Comparison of ENCODE assay signal across 1 cellular context in the genomic region with DNA sequence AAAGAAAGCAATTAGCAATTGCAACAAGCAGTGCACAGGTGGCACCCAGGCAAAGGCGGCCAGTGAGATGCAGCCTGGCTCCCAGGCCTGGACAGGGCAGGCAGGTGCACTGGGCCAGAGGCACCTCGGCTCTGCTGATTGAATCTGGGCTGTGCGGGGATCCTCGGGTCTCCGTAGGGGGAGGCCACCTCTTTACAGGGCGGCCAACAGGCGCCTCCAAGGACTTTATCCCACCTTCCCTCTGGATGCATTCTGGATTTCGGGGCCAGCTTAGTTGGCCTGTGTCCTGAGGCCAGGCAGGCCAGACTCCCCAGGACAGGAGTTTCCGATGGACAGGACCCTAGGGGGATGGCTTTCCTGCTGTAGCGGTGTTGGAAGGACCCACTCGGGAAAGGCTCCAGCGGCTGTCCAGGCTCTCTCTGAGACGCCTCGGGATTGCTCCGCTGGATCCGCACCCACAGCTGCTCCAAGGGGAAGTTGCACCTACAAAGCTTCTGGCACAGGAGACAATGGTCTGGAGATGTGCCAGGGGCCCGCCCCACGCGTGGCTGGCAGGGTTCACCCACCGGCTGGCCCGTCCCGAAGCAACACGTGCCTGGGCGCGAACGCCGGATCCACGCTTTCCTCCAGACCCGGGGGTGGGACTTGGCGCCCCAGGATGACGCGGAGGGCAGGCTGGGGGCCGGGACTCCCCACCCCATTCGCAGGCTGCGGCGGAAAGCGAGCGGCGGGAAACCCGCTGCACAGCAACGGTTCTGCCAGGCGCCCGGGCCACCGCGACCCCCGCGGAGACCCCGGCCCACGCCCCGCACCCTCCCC.
TF ChIP-seq lines count a peak whose summit lies in the region.

No MANE protein-coding gene starts in this region.

TF ChIP-seq in HepG2, 621 proteins besides CTCF, POLR2A, EP300 and RAD21 (continued from another document and continues in another):
- TF ChIP-seq ARID4A (CRISPR knock-in tag; IDR thresholded peaks at IDR 0.05; ENCODE audit: borderline replicate concordance) (peak; percentile 85), EEA1 (CRISPR knock-in tag; IDR thresholded peaks at IDR 0.05; ENCODE audit: borderline replicate concordance) (no peak), ZNF281 (CRISPR knock-in tag; IDR thresholded peaks at IDR 0.05; ENCODE audit: borderline replicate concordance) (peak; percentile 25; the same call in 1 of the 2 replicates), ZNF781 (CRISPR knock-in tag; IDR thresholded peaks at IDR 0.05; ENCODE audit: borderline replicate concordance, not compliant biosample characterization) (no peak), PHF21A (CRISPR knock-in tag; IDR thresholded peaks at IDR 0.05) (no peak), MIXL1 (CRISPR knock-in tag; IDR thresholded peaks at IDR 0.05) (no peak), ZNF136 (CRISPR knock-in tag; IDR thresholded peaks at IDR 0.05; ENCODE audit: low read depth) (no peak), ZNF749 (CRISPR knock-in tag; IDR thresholded peaks at IDR 0.05; ENCODE audit: borderline replicate concordance) (no peak), TAF15 (IDR thresholded peaks at IDR 0.05; ENCODE audit: low read depth, low read length, poor library complexity, severe bottlenecking) (no peak), ZNF704 (CRISPR knock-in tag; IDR thresholded peaks at IDR 0.05; ENCODE audit: borderline replicate concordance) (no peak), ARNTL (CRISPR knock-in tag; IDR thresholded peaks at IDR 0.05) (0 out of 2 replicates have a peak, but pooled peaks have one; percentile 33), ZNF691 (CRISPR knock-in tag; IDR thresholded peaks at IDR 0.05; ENCODE audit: borderline replicate concordance, low read depth) (no peak), ZNF660 (CRISPR knock-in tag; IDR thresholded peaks at IDR 0.05; ENCODE audit: borderline replicate concordance, low read depth) (no peak), ZNF576 (CRISPR knock-in tag; IDR thresholded peaks at IDR 0.05) (no peak), MXI1 (IDR thresholded peaks at IDR 0.05; ENCODE audit: borderline replicate concordance, low read depth, low read length) (peak; percentile 78; the same call in 1 of the 3 replicates), HMG20A (CRISPR knock-in tag; IDR thresholded peaks at IDR 0.05; ENCODE audit: borderline replicate concordance) (no peak), MTA1 (CRISPR knock-in tag; IDR thresholded peaks at IDR 0.05; ENCODE audit: borderline replicate concordance) (peak; percentile 46; the same call in 1 of the 2 replicates), ZFP90 (CRISPR knock-in tag; IDR thresholded peaks at IDR 0.05; ENCODE audit: borderline replicate concordance) (no peak), RXRB (CRISPR knock-in tag; IDR thresholded peaks at IDR 0.05; ENCODE audit: borderline replicate concordance) (no peak), KMT2A (CRISPR knock-in tag; IDR thresholded peaks at IDR 0.05) (0 out of 2 replicates have a peak, but pooled peaks have one; percentile 55), ZNF792 (CRISPR knock-in tag; IDR thresholded peaks at IDR 0.05) (no peak), ZMAT5 (CRISPR knock-in tag; IDR thresholded peaks at IDR 0.05; ENCODE audit: borderline replicate concordance, low read depth) (no peak), IRX3 (CRISPR knock-in tag; IDR thresholded peaks at IDR 0.05; ENCODE audit: borderline replicate concordance, low read depth) (peak; percentile 58; the same call in 1 of the 2 replicates), NFIB (CRISPR knock-in tag; IDR thresholded peaks at IDR 0.05; ENCODE audit: borderline replicate concordance) (no peak), MEIS1 (CRISPR knock-in tag; IDR thresholded peaks at IDR 0.05; ENCODE audit: borderline replicate concordance) (no peak), GABPA (IDR thresholded peaks at IDR 0.05; ENCODE audit: low read depth, low read length) (no peak), GABPA (CRISPR knock-in tag; IDR thresholded peaks at IDR 0.05; ENCODE audit: low read depth) (0 out of 2 replicates have a peak, but pooled peaks have one; percentile 10), ZNF766 (CRISPR knock-in tag; IDR thresholded peaks at IDR 0.05; ENCODE audit: borderline replicate concordance) (no peak), SIN3B (IDR thresholded peaks at IDR 0.05; ENCODE audit: low read length) (no peak), GATAD1 (CRISPR knock-in tag; IDR thresholded peaks at IDR 0.05) (peak; percentile 79), PHF8 (CRISPR knock-in tag; IDR thresholded peaks at IDR 0.05) (peak; percentile 53; the same call in 1 of the 2 replicates)
- TF ChIP-seq, protein P1, sequence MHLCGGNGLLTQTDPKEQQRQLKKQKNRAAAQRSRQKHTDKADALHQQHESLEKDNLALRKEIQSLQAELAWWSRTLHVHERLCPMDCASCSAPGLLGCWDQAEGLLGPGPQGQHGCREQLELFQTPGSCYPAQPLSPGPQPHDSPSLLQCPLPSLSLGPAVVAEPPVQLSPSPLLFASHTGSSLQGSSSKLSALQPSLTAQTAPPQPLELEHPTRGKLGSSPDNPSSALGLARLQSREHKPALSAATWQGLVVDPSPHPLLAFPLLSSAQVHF (CRISPR knock-in tag; IDR thresholded peaks at IDR 0.05) = no peak
- TF ChIP-seq, protein P2, sequence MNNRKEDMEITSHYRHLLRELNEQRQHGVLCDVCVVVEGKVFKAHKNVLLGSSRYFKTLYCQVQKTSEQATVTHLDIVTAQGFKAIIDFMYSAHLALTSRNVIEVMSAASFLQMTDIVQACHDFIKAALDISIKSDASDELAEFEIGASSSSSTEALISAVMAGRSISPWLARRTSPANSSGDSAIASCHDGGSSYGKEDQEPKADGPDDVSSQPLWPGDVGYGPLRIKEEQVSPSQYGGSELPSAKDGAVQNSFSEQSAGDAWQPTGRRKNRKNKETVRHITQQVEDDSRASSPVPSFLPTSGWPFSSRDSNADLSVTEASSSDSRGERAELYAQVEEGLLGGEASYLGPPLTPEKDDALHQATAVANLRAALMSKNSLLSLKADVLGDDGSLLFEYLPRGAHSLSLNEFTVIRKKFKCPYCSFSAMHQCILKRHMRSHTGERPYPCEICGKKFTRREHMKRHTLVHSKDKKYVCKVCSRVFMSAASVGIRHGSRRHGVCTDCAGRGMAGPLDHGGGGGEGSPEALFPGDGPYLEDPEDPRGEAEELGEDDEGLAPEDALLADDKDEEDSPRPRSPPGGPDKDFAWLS (CRISPR knock-in tag; IDR thresholded peaks at IDR 0.05; ENCODE audit: borderline replicate concordance) = no peak
- TF ChIP-seq, protein P3, sequence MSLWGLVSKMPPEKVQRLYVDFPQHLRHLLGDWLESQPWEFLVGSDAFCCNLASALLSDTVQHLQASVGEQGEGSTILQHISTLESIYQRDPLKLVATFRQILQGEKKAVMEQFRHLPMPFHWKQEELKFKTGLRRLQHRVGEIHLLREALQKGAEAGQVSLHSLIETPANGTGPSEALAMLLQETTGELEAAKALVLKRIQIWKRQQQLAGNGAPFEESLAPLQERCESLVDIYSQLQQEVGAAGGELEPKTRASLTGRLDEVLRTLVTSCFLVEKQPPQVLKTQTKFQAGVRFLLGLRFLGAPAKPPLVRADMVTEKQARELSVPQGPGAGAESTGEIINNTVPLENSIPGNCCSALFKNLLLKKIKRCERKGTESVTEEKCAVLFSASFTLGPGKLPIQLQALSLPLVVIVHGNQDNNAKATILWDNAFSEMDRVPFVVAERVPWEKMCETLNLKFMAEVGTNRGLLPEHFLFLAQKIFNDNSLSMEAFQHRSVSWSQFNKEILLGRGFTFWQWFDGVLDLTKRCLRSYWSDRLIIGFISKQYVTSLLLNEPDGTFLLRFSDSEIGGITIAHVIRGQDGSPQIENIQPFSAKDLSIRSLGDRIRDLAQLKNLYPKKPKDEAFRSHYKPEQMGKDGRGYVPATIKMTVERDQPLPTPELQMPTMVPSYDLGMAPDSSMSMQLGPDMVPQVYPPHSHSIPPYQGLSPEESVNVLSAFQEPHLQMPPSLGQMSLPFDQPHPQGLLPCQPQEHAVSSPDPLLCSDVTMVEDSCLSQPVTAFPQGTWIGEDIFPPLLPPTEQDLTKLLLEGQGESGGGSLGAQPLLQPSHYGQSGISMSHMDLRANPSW (CRISPR knock-in tag; IDR thresholded peaks at IDR 0.05; ENCODE audit: borderline replicate concordance) = no peak
- TF ChIP-seq, protein P4, sequence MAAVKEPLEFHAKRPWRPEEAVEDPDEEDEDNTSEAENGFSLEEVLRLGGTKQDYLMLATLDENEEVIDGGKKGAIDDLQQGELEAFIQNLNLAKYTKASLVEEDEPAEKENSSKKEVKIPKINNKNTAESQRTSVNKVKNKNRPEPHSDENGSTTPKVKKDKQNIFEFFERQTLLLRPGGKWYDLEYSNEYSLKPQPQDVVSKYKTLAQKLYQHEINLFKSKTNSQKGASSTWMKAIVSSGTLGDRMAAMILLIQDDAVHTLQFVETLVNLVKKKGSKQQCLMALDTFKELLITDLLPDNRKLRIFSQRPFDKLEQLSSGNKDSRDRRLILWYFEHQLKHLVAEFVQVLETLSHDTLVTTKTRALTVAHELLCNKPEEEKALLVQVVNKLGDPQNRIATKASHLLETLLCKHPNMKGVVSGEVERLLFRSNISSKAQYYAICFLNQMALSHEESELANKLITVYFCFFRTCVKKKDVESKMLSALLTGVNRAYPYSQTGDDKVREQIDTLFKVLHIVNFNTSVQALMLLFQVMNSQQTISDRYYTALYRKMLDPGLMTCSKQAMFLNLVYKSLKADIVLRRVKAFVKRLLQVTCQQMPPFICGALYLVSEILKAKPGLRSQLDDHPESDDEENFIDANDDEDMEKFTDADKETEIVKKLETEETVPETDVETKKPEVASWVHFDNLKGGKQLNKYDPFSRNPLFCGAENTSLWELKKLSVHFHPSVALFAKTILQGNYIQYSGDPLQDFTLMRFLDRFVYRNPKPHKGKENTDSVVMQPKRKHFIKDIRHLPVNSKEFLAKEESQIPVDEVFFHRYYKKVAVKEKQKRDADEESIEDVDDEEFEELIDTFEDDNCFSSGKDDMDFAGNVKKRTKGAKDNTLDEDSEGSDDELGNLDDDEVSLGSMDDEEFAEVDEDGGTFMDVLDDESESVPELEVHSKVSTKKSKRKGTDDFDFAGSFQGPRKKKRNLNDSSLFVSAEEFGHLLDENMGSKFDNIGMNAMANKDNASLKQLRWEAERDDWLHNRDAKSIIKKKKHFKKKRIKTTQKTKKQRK (IDR thresholded peaks at IDR 0.05; ENCODE audit: low read length) = no peak
